22 cellular contexts compared by ENCODE assay signal in the genomic region with DNA sequence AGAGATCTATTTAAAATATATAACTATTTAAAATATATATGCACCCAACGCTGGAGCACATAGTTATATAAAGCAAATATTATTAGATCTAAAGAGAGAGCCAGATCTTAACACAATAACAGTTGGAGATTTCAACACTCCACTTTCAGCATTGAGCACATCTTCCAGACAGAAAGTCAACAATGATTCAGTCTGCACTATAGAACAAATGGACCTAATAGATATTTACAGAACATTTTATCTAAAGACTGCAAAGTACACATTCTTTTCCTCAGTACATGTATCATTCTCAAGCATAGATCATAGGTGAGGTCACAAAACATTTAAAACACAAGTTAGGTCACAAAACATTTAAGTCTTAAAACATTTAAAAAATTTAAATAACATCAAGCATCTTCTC. TPM values are rescaled to one million over a fixed set of nuclear protein-coding genes. Genes with fewer than 3 reads are reported as not detected.
DNase-seq lines count a peak whose midpoint lies in the region; ATAC-seq and TF ChIP-seq lines count a peak whose summit lies in the region.
"Had no signal": no experiment of that assay in that cellular context is flagged by ENCODE, and none has a peak within 500 bp of the region (broad histone marks: within the 10 kb centered on the region; RNA-seq: fewer than 3 reads in every experiment).

No MANE protein-coding gene starts in this region.

- BruUV-seq in A673 (replicated peaks; lab: Mats Ljungman, UMichigan), result no TSS peak

- POLR2A ChIA-PET in A673 (lab: Charles Lee; ENCODE audit: low non-redundant PET), result no interaction called here

- intact Hi-C loops in right lobe of liver (cut with DNase I), result no loop called here
- intact Hi-C loops in Right ventricle myocardium superior (cut with DNase I), result no loop called here
- intact Hi-C loops in A673 (cut with micrococcal nuclease; ENCODE audit: unreplicated experiment), result no loop called here

- no peaks in the 10 kb centered on the region for H3K79me2 ChIP-seq in ACC112 (ENCODE audit: control insufficient read depth, insufficient read depth, low read length, unreplicated experiment)

- H3K4me3 ChIP-seq in ACC112 (ENCODE audit: low read depth, low read length) (no peak overlapping the region), RWPE2 (ENCODE audit: severe bottlenecking) (no peak overlapping the region), epithelial cell of esophagus (ENCODE audit: low read length) (no peak overlapping the region), right lobe of liver (no peak overlapping the region), A673 (ENCODE audit: low read depth, low read length, poor library complexity, severe bottlenecking) (no peak overlapping the region)
- H3K4me3 ChIP-seq: GM12878 had no signal

- CTCF ChIA-PET in A673 (lab: Charles Lee), result no interaction called here

- WGBS in right lobe of liver (ENCODE audit: insufficient coverage, low coverage, low lambda C conversion rate, missing lambda C conversion rate), result 39% methylated on average over 1 of the region's 1 CpG

- no peaks in the 10 kb centered on the region for H3K27me3 ChIP-seq in ACC112 (ENCODE audit: insufficient read depth, low read length)
- H3K27me3 ChIP-seq in RWPE2 (ENCODE audit: insufficient read depth, poor library complexity, severe bottlenecking), result no peaks in the 10 kb centered on the region
- no peaks in the 10 kb centered on the region for H3K27me3 ChIP-seq in right lobe of liver
- no peaks in the 10 kb centered on the region for H3K27me3 ChIP-seq in A673 (replicated peaks; ENCODE audit: insufficient read depth, low read depth, low read length, poor library complexity)

- no peak for DNase-seq in RWPE2 (ENCODE audit: low spot score)
- peak; percentile 64 for DNase-seq in epithelial cell of esophagus (ENCODE audit: low read depth)
- no peak for DNase-seq in right lobe of liver
- DNase-seq in Right ventricle myocardium superior, result no peak
- no peak for DNase-seq in A673 (ENCODE audit: low spot score)
- DNase-seq: CD4-positive, CD25-positive, alpha-beta regulatory T cell; COR-L47; DND-41; GOT3; KG1; NCI-H1105; NCI-H146; NCI-H2029; NCI-H2227 treated with DMSO at 0.1 percent for 48 hours; NCI-H510A had no signal

- H3K36me3 ChIP-seq in ACC112 (ENCODE audit: insufficient read depth, low read length), result no peaks in the 10 kb centered on the region
- no peaks in the 10 kb centered on the region for H3K36me3 ChIP-seq in RWPE2 (ENCODE audit: low read depth)
- H3K36me3 ChIP-seq in right lobe of liver, result no peaks in the 10 kb centered on the region
- no peaks in the 10 kb centered on the region for H3K36me3 ChIP-seq in A673 (ENCODE audit: insufficient read depth, low read length, poor library complexity, severe bottlenecking)

- ATAC-seq in RWPE2 (ENCODE audit: low read depth), result peak; percentile 82
- peak; percentile 56 to 70 (median 62) for ATAC-seq in right lobe of liver
- ATAC-seq in GM19395 (IDR thresholded peaks at IDR 0.05; ENCODE audit: unreplicated experiment), result no peak
- no peak for ATAC-seq in Right ventricle myocardium superior (ENCODE audit: poor library complexity)
- ATAC-seq: GM12878, HCT116 had no signal

- H3K4me1 ChIP-seq in ACC112 (ENCODE audit: control insufficient read depth, insufficient read depth, low read length, unreplicated experiment) (no peaks in the 10 kb centered on the region), RWPE2 (ENCODE audit: insufficient read depth, poor library complexity, severe bottlenecking) (peaks cover 19% of the 10 kb centered on the region), right lobe of liver (peaks cover 0 to 5% (median 2%) of the 10 kb centered on the region in 4 donors), A673 (ENCODE audit: insufficient read depth, low read length, poor library complexity, severe bottlenecking) (no peaks in the 10 kb centered on the region)

- no peak overlapping the region for H2AFZ ChIP-seq in ACC112 (ENCODE audit: low read length, unreplicated experiment)

- TF ChIP-seq POLR2A in right lobe of liver (IDR thresholded peaks at IDR 0.05), result no peak

- peak overlapping the region; percentile 43 for H3K27ac ChIP-seq in ACC112 (ENCODE audit: low read depth, low read length)
- H3K27ac ChIP-seq in RWPE2 (ENCODE audit: poor library complexity, severe bottlenecking), result peak overlapping the region; percentile 64
- H3K27ac ChIP-seq in right lobe of liver, result peak overlapping the region in 2 of 3 donors; percentile 8 to 10
- no peak overlapping the region for H3K27ac ChIP-seq in A673 (ENCODE audit: low read depth, low read length, poor library complexity, severe bottlenecking)
- H3K27ac ChIP-seq: HL-60 had no signal

- no peak for TF ChIP-seq CTCF in RWPE2 (IDR thresholded peaks at IDR 0.05; ENCODE audit: poor library complexity, severe bottlenecking)
- no peak for TF ChIP-seq CTCF in epithelial cell of esophagus (IDR thresholded peaks at IDR 0.05; ENCODE audit: insufficient read depth, low read depth, low read length, missing control alignments)
- TF ChIP-seq CTCF in right lobe of liver (IDR thresholded peaks at IDR 0.05), result no peak
- TF ChIP-seq CTCF in A673 (conservative IDR thresholded peaks at IDR 0.05; ENCODE audit: low read depth, low read length), result no peak

- no peaks in the 10 kb centered on the region for H3K9me3 ChIP-seq in RWPE2 (ENCODE audit: severe bottlenecking)
- no peaks in the 10 kb centered on the region for H3K9me3 ChIP-seq in right lobe of liver
- H3K9me3 ChIP-seq in A673 (ENCODE audit: low read depth, low read length, poor library complexity, severe bottlenecking), result no peaks in the 10 kb centered on the region

RNA-seq across cellular contexts. Expression of gene NLRP2B, which starts 36.4 kb away (rescaled TPM):
- total RNA-seq in right lobe of liver, result not detected
- not detected for total RNA-seq in Right ventricle myocardium superior
- total RNA-seq in A673 (2021), result not detected in 2 replicates
- total RNA-seq: CD4-positive, CD25-positive, alpha-beta regulatory T cell; GM12878; HT1080; SK-MEL-5 had no signal

RNA-seq across cellular contexts. Expression of gene ZXDB, which starts 51.9 kb away (rescaled TPM):
- total RNA-seq in right lobe of liver, result 10 to 100 TPM in 4 of 6 experiments, 1 to 10 TPM in 2; 3.8 to 13.8 (median 11.2) TPM
- total RNA-seq in Right ventricle myocardium superior, result 4.6 TPM
- 7.8 and 8.5 TPM in 2 replicates for total RNA-seq in A673 (2021)

Comparison
In these comparisons a context has a peak if more than half of its experiments do, and no peak if none do; other contexts are left out.
1. ATAC-seq: peak in RWPE2 (single experiment) and right lobe of liver (4 of 4); none in GM19395 (single experiment) and Right ventricle myocardium superior (single experiment).